Comparison of ENCODE assay signal across 10 cellular contexts in genomic region chr12:130911933-130912332, GRCh38. TPM values are rescaled to one million over a fixed set of nuclear protein-coding genes. Genes with fewer than 3 reads are reported as not detected.
"Had no signal": no experiment of that assay in that cellular context is flagged by ENCODE, and none has a peak within 500 bp of the region (broad histone marks: within the 10 kb centered on the region; RNA-seq: fewer than 3 reads in every experiment).

No MANE protein-coding gene starts in this region.

- H3K4me2 ChIP-seq: KMS-11 had no signal

- H3K27ac ChIP-seq: HL-60, KMS-11 had no signal

- H3K4me3 Mint-ChIP-seq: IgD-negative memory B cell had no signal

- H3K27ac Mint-ChIP-seq: IgD-negative memory B cell had no signal

- H3K36me3 Mint-ChIP-seq: IgD-negative memory B cell had no signal

- H3K9ac ChIP-seq: KMS-11 had no signal

- ATAC-seq: HepG2 had no signal

- FAIRE-seq: HepG2, HTR-8/SVneo had no signal

- DNase-seq: IMR-90, KBM-7, KG1 had no signal

RNA-seq across cellular contexts. Expression of gene ADGRD1, which starts 41.8 kb away (rescaled TPM):
- total RNA-seq: HT-29, HT1080, IMR-90 had no signal
- polyA plus RNA-seq: IMR-90 had no signal
